22 cellular contexts compared by ENCODE assay signal in the genomic region with DNA sequence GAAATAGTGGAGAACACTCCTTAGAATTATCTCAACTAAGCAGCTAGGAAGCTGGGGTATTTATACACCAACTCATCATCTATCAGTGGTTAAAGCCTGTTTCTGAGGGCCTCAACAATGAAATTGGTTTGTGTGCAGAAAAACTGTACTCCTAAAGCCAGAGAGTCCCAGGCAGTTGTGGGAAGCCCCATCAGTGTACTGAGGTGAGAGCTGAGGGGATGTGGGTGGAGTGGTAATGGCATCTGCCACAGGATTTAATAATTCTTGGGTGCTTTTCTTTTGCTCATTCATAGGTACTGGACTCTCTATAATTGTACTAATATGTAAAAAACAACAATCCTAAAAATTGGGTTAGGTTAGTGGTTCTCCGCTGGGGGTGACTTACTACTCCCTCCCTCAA.
DNase-seq lines count a peak whose midpoint lies in the region; ATAC-seq, FAIRE-seq and TF ChIP-seq lines count a peak whose summit lies in the region.
"Had no signal": no experiment of that assay in that cellular context is flagged by ENCODE, and none has a peak within 500 bp of the region (broad histone marks: within the 10 kb centered on the region; RNA-seq: fewer than 3 reads in every experiment).

No MANE protein-coding gene starts in this region.

- peaks cover 4% of the 10 kb centered on the region for H3K4me1 Mint-ChIP-seq in activated CD8-positive, alpha-beta T cell treated with anti-CD3 and anti-CD28 coated beads for 36 hours (ENCODE audit: low read depth)
- peaks cover 2% of the 10 kb centered on the region for H3K4me1 Mint-ChIP-seq in activated CD8-positive, alpha-beta T cell treated with anti-CD3 and anti-CD28 coated beads, Interleukin-2, amount 10 ng/mL, durations not matched to agents 7 days and 5 days (ENCODE audit: low read depth)
- H3K4me1 Mint-ChIP-seq: CD8-positive, alpha-beta memory T cell; IgD-negative memory B cell had no signal

- intact Hi-C loops in activated CD8-positive, alpha-beta T cell treated with anti-CD3 and anti-CD28 coated beads for 36 hours (cut with micrococcal nuclease), result no loop called here
- intact Hi-C loops in ascending aorta (cut with DNase I) (no loop called here), tibial artery (cut with DNase I; ENCODE audit: low total_unique reads) (no loop called here)

- peak; percentile 13 for DNase-seq in activated CD8-positive, alpha-beta T cell treated with anti-CD3 and anti-CD28 coated beads for 36 hours
- no peak for DNase-seq in activated CD8-positive, alpha-beta T cell treated with anti-CD3 and anti-CD28 coated beads, Interleukin-2, amount 10 ng/mL, durations not matched to agents 7 days and 5 days
- DNase-seq in ascending aorta (ENCODE audit: low spot score in 2 of 2) (no peak), keratinocyte (ENCODE audit: low read depth, low spot score) (no peak), tibial artery (no peak), NAMALWA (ENCODE audit: low spot score) (no peak), cerebellar cortex (ENCODE audit: low spot score) (no peak), MV-4-11 (lab: John Stamatoyannopoulos, UW) (no peak)
- DNase-seq: AML-193; Calu3; CD8-positive, alpha-beta memory T cell; DMS53; EL; GF-D8; NCI-H1417; NCI-H1694 treated with DMSO at 0.1 percent for 48 hours; NCI-H2081 treated with DMSO at 0.1 percent for 48 hours; RPMI8226; SIG-M5 had no signal

- dilution Hi-C loops in keratinocyte (cut with MboI; ENCODE audit: extremely low pct_ligation_motif_present, low sequenced_read_pairs), result no loop called here

- H3K27ac Mint-ChIP-seq in activated CD8-positive, alpha-beta T cell treated with anti-CD3 and anti-CD28 coated beads for 36 hours, result no peak overlapping the region
- H3K27ac Mint-ChIP-seq in activated CD8-positive, alpha-beta T cell treated with anti-CD3 and anti-CD28 coated beads, Interleukin-2, amount 10 ng/mL, durations not matched to agents 7 days and 5 days, result no peak overlapping the region

- no peak overlapping the region for H3K4me3 Mint-ChIP-seq in activated CD8-positive, alpha-beta T cell treated with anti-CD3 and anti-CD28 coated beads for 36 hours
- no peak overlapping the region for H3K4me3 Mint-ChIP-seq in activated CD8-positive, alpha-beta T cell treated with anti-CD3 and anti-CD28 coated beads, Interleukin-2, amount 10 ng/mL, durations not matched to agents 7 days and 5 days
- H3K4me3 Mint-ChIP-seq: CD8-positive, alpha-beta memory T cell; IgD-negative memory B cell had no signal

- H3K27ac ChIP-seq in ascending aorta (peak overlapping the region; percentile 69 to 73), keratinocyte (ENCODE audit: control insufficient read depth, insufficient read depth, low read length) (no peak overlapping the region), tibial artery (peak overlapping the region; percentile 53 to 75)

- CTCF ChIA-PET in activated CD8-positive, alpha-beta T cell treated with anti-CD3 and anti-CD28 coated beads for 36 hours (lab: Charles Lee), result interaction anchor here (2.3 kb wide), 1 partner anchor 14 kb away, joined by 5 read pairs; no protein-coding TSS in a partner anchor
- CTCF ChIA-PET in activated CD8-positive, alpha-beta T cell treated with anti-CD3 and anti-CD28 coated beads, Interleukin-2, amount 10 ng/mL, durations not matched to agents 7 days and 5 days (lab: Charles Lee), result interaction anchor here (1.8 kb wide), 1 partner anchor 13 kb away, joined by 4 read pairs; no protein-coding TSS in a partner anchor

- no peaks in the 10 kb centered on the region for H4K20me1 ChIP-seq in keratinocyte (ENCODE audit: control insufficient read depth, extremely low read depth, insufficient read depth, low read length)

- TF ChIP-seq CTCF in activated CD8-positive, alpha-beta T cell treated with anti-CD3 and anti-CD28 coated beads for 36 hours (IDR thresholded peaks at IDR 0.05), result no peak
- no peak for TF ChIP-seq CTCF in ascending aorta (IDR thresholded peaks at IDR 0.05)
- TF ChIP-seq CTCF in keratinocyte (optimal IDR thresholded peaks at IDR 0.05 in 1 of 3, IDR thresholded peaks at IDR 0.05 in 1 of 3, conservative IDR thresholded peaks at IDR 0.05 in 1 of 3; ENCODE audit: extremely low read depth in 1 of 3, insufficient read depth in 2 of 3, low read length in 3 of 3), result no peak
- no peak for TF ChIP-seq CTCF in tibial artery (IDR thresholded peaks at IDR 0.05)

- no peak overlapping the region for H2AFZ ChIP-seq in keratinocyte (ENCODE audit: control insufficient read depth, low read length)

- no peaks in the 10 kb centered on the region for H3K9me3 ChIP-seq in ascending aorta
- H3K9me3 ChIP-seq in keratinocyte (ENCODE audit: control insufficient read depth, low read depth, low read length), result no peaks in the 10 kb centered on the region
- H3K9me3 ChIP-seq in tibial artery, result no peaks in the 10 kb centered on the region

- H3K79me2 ChIP-seq in keratinocyte (ENCODE audit: control insufficient read depth, insufficient read depth, low read length), result no peaks in the 10 kb centered on the region

- no peaks in the 10 kb centered on the region for H3K27me3 Mint-ChIP-seq in activated CD8-positive, alpha-beta T cell treated with anti-CD3 and anti-CD28 coated beads for 36 hours
- no peaks in the 10 kb centered on the region for H3K27me3 Mint-ChIP-seq in activated CD8-positive, alpha-beta T cell treated with anti-CD3 and anti-CD28 coated beads, Interleukin-2, amount 10 ng/mL, durations not matched to agents 7 days and 5 days (ENCODE audit: low read depth)
- H3K27me3 Mint-ChIP-seq: CD8-positive, alpha-beta memory T cell; IgD-negative memory B cell had no signal

- no peaks in the 10 kb centered on the region for H3K9me1 ChIP-seq in keratinocyte (ENCODE audit: control insufficient read depth, extremely low read depth, insufficient read depth, low read length)

- H3K4me3 ChIP-seq in ascending aorta (no peak overlapping the region), keratinocyte (ENCODE audit: control insufficient read depth in 2 of 3, extremely low read depth in 1 of 3, insufficient read depth in 2 of 3, low read depth in 1 of 3, low read length in 3 of 3) (no peak overlapping the region), tibial artery (no peak overlapping the region)

- H3K27me3 ChIP-seq in ascending aorta (no peaks in the 10 kb centered on the region), keratinocyte (ENCODE audit: control insufficient read depth, extremely low read depth, insufficient read depth, low read length) (no peaks in the 10 kb centered on the region), tibial artery (no peaks in the 10 kb centered on the region)

- no peaks in the 10 kb centered on the region for H3K36me3 Mint-ChIP-seq in activated CD8-positive, alpha-beta T cell treated with anti-CD3 and anti-CD28 coated beads for 36 hours (ENCODE audit: low read depth)
- H3K36me3 Mint-ChIP-seq in activated CD8-positive, alpha-beta T cell treated with anti-CD3 and anti-CD28 coated beads, Interleukin-2, amount 10 ng/mL, durations not matched to agents 7 days and 5 days (ENCODE audit: low read depth), result no peaks in the 10 kb centered on the region
- H3K36me3 Mint-ChIP-seq: IgD-negative memory B cell had no signal

- POLR2A ChIA-PET in activated CD8-positive, alpha-beta T cell treated with anti-CD3 and anti-CD28 coated beads for 36 hours (lab: Charles Lee), result no interaction called here
- POLR2A ChIA-PET in activated CD8-positive, alpha-beta T cell treated with anti-CD3 and anti-CD28 coated beads, Interleukin-2, amount 10 ng/mL, durations not matched to agents 7 days and 5 days (lab: Charles Lee), result no interaction called here

- FAIRE-seq in keratinocyte (lab: Jason Lieb, UNC), result no peak
- FAIRE-seq: H1 had no signal

- H3K9me3 Mint-ChIP-seq in activated CD8-positive, alpha-beta T cell treated with anti-CD3 and anti-CD28 coated beads for 36 hours, result no peaks in the 10 kb centered on the region
- no peaks in the 10 kb centered on the region for H3K9me3 Mint-ChIP-seq in activated CD8-positive, alpha-beta T cell treated with anti-CD3 and anti-CD28 coated beads, Interleukin-2, amount 10 ng/mL, durations not matched to agents 7 days and 5 days (ENCODE audit: insufficient read depth)
- H3K9me3 Mint-ChIP-seq: CD8-positive, alpha-beta memory T cell had no signal

- no peak for ATAC-seq in activated CD8-positive, alpha-beta T cell treated with anti-CD3 and anti-CD28 coated beads for 36 hours
- ATAC-seq in activated CD8-positive, alpha-beta T cell treated with anti-CD3 and anti-CD28 coated beads, Interleukin-2, amount 10 ng/mL, durations not matched to agents 7 days and 5 days, result no peak
- ATAC-seq: HCT116 had no signal

- no peak overlapping the region for H3K9ac ChIP-seq in keratinocyte (ENCODE audit: control insufficient read depth, extremely low read depth, insufficient read depth, low read length)

- H3K36me3 ChIP-seq in ascending aorta (no peaks in the 10 kb centered on the region), keratinocyte (ENCODE audit: control insufficient read depth in 2 of 2, extremely low read depth in 1 of 2, insufficient read depth in 2 of 2, low read length in 2 of 2) (no peaks in the 10 kb centered on the region), tibial artery (no peaks in the 10 kb centered on the region)

- H3K4me2 ChIP-seq in keratinocyte (ENCODE audit: control insufficient read depth, extremely low read depth, insufficient read depth, low read depth, low read length), result peak overlapping the region; percentile 53

- H3K4me1 ChIP-seq in ascending aorta, result peaks cover 0 to 7% of the 10 kb centered on the region in 2 donors
- peaks cover 16% of the 10 kb centered on the region for H3K4me1 ChIP-seq in keratinocyte (ENCODE audit: control insufficient read depth, extremely low read depth, insufficient read depth, low read length)
- peaks cover 0 to 16% (median 8%) of the 10 kb centered on the region in 4 donors for H3K4me1 ChIP-seq in tibial artery
